In the genomic region with DNA sequence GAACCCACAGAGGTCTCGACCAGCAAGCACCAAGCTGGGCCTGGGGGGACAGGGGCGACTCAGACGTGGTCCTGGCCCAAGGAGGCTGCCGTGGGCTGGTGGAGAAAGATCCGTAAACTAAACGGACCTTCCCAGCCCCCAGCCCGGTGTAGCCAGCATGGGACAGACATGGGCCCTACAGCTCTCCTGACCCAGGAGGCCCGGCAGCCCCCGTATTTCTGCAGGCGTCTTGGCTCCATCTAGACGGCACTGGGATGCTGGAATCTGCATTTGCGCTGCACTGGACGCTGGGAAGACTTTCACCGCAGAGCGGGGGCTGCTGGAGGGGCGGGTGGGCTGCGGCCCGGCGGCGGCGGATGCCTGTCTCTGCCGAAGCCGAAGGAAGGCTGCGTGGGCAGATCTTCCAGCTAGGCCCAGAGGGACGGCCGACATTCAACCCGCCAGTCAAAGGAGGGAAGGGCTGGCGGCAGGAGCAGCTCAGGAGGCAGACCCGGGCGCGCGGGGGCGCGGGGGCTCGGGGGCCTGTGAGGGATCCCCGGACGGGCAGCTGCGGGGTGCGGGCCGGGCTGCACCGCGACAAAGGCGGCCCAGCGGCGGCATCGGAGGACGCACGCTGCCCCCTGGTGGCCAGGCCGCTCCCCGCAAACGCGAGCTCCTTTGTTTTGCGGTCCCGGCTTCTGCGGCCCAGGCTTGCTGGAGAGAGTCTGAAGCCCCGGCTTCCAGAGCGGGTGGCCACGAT, we compare ENCODE assay signal across 8 cellular contexts.
A peak's percentile ranks its signal among the peaks of the same experiment; 100 is the strongest.
DNase-seq lines count a peak whose midpoint lies in the region; ATAC-seq and TF ChIP-seq lines count a peak whose summit lies in the region.

No MANE protein-coding gene starts in this region.

- H3K36me3 ChIP-seq in lower lobe of right lung = no peaks in the 10 kb centered on the region

- H3K27me3 ChIP-seq in lower lobe of right lung (ENCODE audit: low read depth) = peaks cover 19% of the 10 kb centered on the region

- H3K36me3 Mint-ChIP-seq in activated CD4-positive, alpha-beta T cell treated with anti-CD3 and anti-CD28 coated beads, Interleukin-2, amount 10 ng/mL, durations not matched to agents 24 days and 14 days (ENCODE audit: low read depth) = no peaks in the 10 kb centered on the region

- peaks cover 9% of the 10 kb centered on the region for H3K27me3 Mint-ChIP-seq in activated CD4-positive, alpha-beta T cell treated with anti-CD3 and anti-CD28 coated beads, Interleukin-2, amount 10 ng/mL, durations not matched to agents 24 days and 14 days

- no peak overlapping the region for H3K27ac ChIP-seq in lower lobe of right lung

- no peaks in the 10 kb centered on the region for H3K9me3 Mint-ChIP-seq in activated CD4-positive, alpha-beta T cell treated with anti-CD3 and anti-CD28 coated beads, Interleukin-2, amount 10 ng/mL, durations not matched to agents 24 days and 14 days

- intact Hi-C loops in activated CD4-positive, alpha-beta T cell treated with anti-CD3 and anti-CD28 coated beads, Interleukin-2, amount 10 ng/mL, durations not matched to agents 24 days and 14 days (cut with micrococcal nuclease) = loop anchor here (1.0 kb wide), 1 partner anchor 692 kb away; no protein-coding TSS in a partner anchor
- intact Hi-C loops in lower lobe of right lung (cut with DNase I) = loop anchor here (10.0 kb wide), 1 partner anchor 267 kb away; the partner anchor contains the start of gene NSG2

- no peaks in the 10 kb centered on the region for H3K4me1 Mint-ChIP-seq in activated CD4-positive, alpha-beta T cell treated with anti-CD3 and anti-CD28 coated beads, Interleukin-2, amount 10 ng/mL, durations not matched to agents 24 days and 14 days

- peak; percentile 76 to 89 for ATAC-seq in lower lobe of right lung

- H3K4me3 Mint-ChIP-seq in activated CD4-positive, alpha-beta T cell treated with anti-CD3 and anti-CD28 coated beads, Interleukin-2, amount 10 ng/mL, durations not matched to agents 24 days and 14 days = peak overlapping the region; percentile 32

- H3K9me3 ChIP-seq in lower lobe of right lung = no peaks in the 10 kb centered on the region

- peak; percentile 61 for DNase-seq in EH (ENCODE audit: low read depth)
- peak; percentile 12 for DNase-seq in HCEC 1CT
- DNase-seq in NCI-H2227 (lab: John Stamatoyannopoulos, UW; ENCODE audit: unreplicated experiment) = peak; percentile 74
- DNase-seq in activated CD4-positive, alpha-beta T cell treated with anti-CD3 and anti-CD28 coated beads, Interleukin-2, amount 10 ng/mL, durations not matched to agents 24 days and 14 days = peak; percentile 89
- peak; percentile 2 to 45 for DNase-seq in dermis microvascular lymphatic vessel endothelial cell (ENCODE audit: low read depth in 2 of 2)
- peak; percentile 71 for DNase-seq in lower lobe of right lung
- DNase-seq in stimulated activated CD4-positive, alpha-beta T cell treated with anti-CD3 and anti-CD28 coated beads, TNF-alpha, amount 100 ng/mL, for 24 hours (ENCODE audit: low read depth in 3 of 3) = peak; percentile 20 to 65 (median 26)
- no peak for DNase-seq in GF-D8 (lab: John Stamatoyannopoulos, UW)

- TF ChIP-seq CTCF in lower lobe of right lung (IDR thresholded peaks at IDR 0.05) = peak; percentile 90

- H3K4me1 ChIP-seq in lower lobe of right lung = peaks cover 9% of the 10 kb centered on the region

- peak overlapping the region; percentile 47 for H3K4me3 ChIP-seq in lower lobe of right lung

- H3K27ac Mint-ChIP-seq in activated CD4-positive, alpha-beta T cell treated with anti-CD3 and anti-CD28 coated beads, Interleukin-2, amount 10 ng/mL, durations not matched to agents 24 days and 14 days = no peak overlapping the region
